Comparison of ENCODE assay signal across 24 cellular contexts in genomic region chr15:22903427-22903826, GRCh38.
"Had no signal": no experiment of that assay in that cellular context is flagged by ENCODE, and none has a peak within 500 bp of the region (broad histone marks: within the 10 kb centered on the region; RNA-seq: fewer than 3 reads in every experiment).

No MANE protein-coding gene starts in this region.

- H3K27ac ChIP-seq: ascending aorta, brain microvascular endothelial cell, left ventricle myocardium inferior, stomach, suprapubic skin, tibial nerve had no signal

- H3K4me3 ChIP-seq: ascending aorta, left ventricle myocardium inferior, pancreas, stomach, suprapubic skin, tibial nerve had no signal

- ATAC-seq: activated CD4-positive, alpha-beta T cell treated with anti-CD3 and anti-CD28 coated beads for 36 hours; activated naive CD4-positive, alpha-beta T cell treated with anti-CD3 and anti-CD28 coated beads, Interleukin-2, amount 50 U/mL, for 72 hours; activated T-helper 17 cell treated with anti-CD3 and anti-CD28 coated beads, Interleukin-2, amount 50 U/mL, for 72 hours; natural killer cell had no signal

- H3K27me3 ChIP-seq: ascending aorta, brain microvascular endothelial cell, pancreas, stomach, suprapubic skin, tibial nerve had no signal

- H3K4me1 ChIP-seq: ascending aorta, left ventricle myocardium inferior, stomach, suprapubic skin, tibial nerve had no signal

- DNase-seq: activated B cell treated with CpG ODN at 0.5 μM for 24 hours; activated CD4-positive, alpha-beta T cell treated with anti-CD3 and anti-CD28 coated beads for 36 hours; activated CD4-positive, alpha-beta T cell treated with anti-CD3 and anti-CD28 coated beads, Interleukin-2, amount 50 U/mL, for 4 hours; activated CD8-positive, alpha-beta memory T cell treated with anti-CD3 and anti-CD28 coated beads for 24 hours; activated CD8-positive, alpha-beta memory T cell treated with anti-CD3 and anti-CD28 coated beads, Interleukin-2, amount 50 U/mL, for 4 hours; activated T-cell treated with anti-CD3 and anti-CD28 coated beads, Interleukin-2, amount 50 U/mL, for 24 hours; brain microvascular endothelial cell; dermis blood vessel endothelial cell; effector CD8-positive, alpha-beta T cell; foreskin melanocyte; immature natural killer cell; kidney glomerular epithelial cell; left ventricle myocardium inferior; natural killer cell; right cardiac atrium; stimulated activated CD4-positive, alpha-beta T cell treated with anti-CD3 and anti-CD28 coated beads, Interleukin-1b, Interleukin-23, amount 100 ng/mL, for 48 hours had no signal

- FAIRE-seq: pancreas, urothelium cell line had no signal

- H3K9me3 ChIP-seq: ascending aorta, left ventricle myocardium inferior, pancreas, stomach, suprapubic skin, tibial nerve had no signal
